8 cellular contexts compared by ENCODE assay signal in genomic region chr16:23504076-23504452, GRCh38. TPM values are rescaled to one million over a fixed set of nuclear protein-coding genes. Genes with fewer than 3 reads are reported as not detected.
A peak's percentile ranks its signal among the peaks of the same experiment; 100 is the strongest.
DNase-seq lines count a peak whose midpoint lies in the region; ATAC-seq and TF ChIP-seq lines count a peak whose summit lies in the region.

No MANE protein-coding gene starts in this region.

- H3K36me3 ChIP-seq in lung (ENCODE audit: control insufficient read depth in 2 of 2, insufficient read depth in 2 of 2, low read length in 2 of 2): no peaks in the 10 kb centered on the region

- ATAC-seq in HG03045 (IDR thresholded peaks at IDR 0.05; ENCODE audit: unreplicated experiment) (peak; percentile 25), lung (ENCODE audit: insufficient read depth, low FRiP score) (no peak), omental fat pad (ENCODE audit: low FRiP score) (no peak)

- H3K4me3 ChIP-seq in AG10803 (ENCODE audit: low read length): no peak overlapping the region
- no peak overlapping the region for H3K4me3 ChIP-seq in astrocyte of the spinal cord (ENCODE audit: low read depth, low read length)
- H3K4me3 ChIP-seq in lung: no peak overlapping the region

- no peaks in the 10 kb centered on the region for H3K27me3 ChIP-seq in lung (ENCODE audit: control insufficient read depth, insufficient read depth)

- TF ChIP-seq CTCF in AG10803 (conservative IDR thresholded peaks at IDR 0.05; ENCODE audit: low read length): no peak
- TF ChIP-seq CTCF in astrocyte of the spinal cord (IDR thresholded peaks at IDR 0.05; ENCODE audit: low read depth, low read length): no peak
- TF ChIP-seq CTCF in lung (IDR thresholded peaks at IDR 0.05; ENCODE audit: control extremely low read depth, extremely low read depth): no peak
- TF ChIP-seq CTCF in omental fat pad (IDR thresholded peaks at IDR 0.05): no peak

- WGBS in lung, 2 donors: 48 to 60% methylated on average over 5 of the region's 5 CpGs

- DNase-seq in AG10803 (ENCODE audit: low read depth): peak; percentile 86
- peak; percentile 83 for DNase-seq in astrocyte of the spinal cord (ENCODE audit: low read depth, low spot score)
- DNase-seq in lung (ENCODE audit: low spot score): peak; percentile 70
- DNase-seq in activated gamma-delta T cell (lab: John Stamatoyannopoulos, UW): no peak
- no peak for DNase-seq in NCI-H2227 treated with DMSO at 0.1 percent for 48 hours (lab: John Stamatoyannopoulos, UW)
- DNase-seq in NCI-H2081 (lab: John Stamatoyannopoulos, UW): no peak
- no peak for DNase-seq in omental fat pad (ENCODE audit: low spot score)

- in situ Hi-C loops in astrocyte of the spinal cord (cut with HindIII; ENCODE audit: low sequenced_read_pairs): no loop called here

- H3K9me3 ChIP-seq in lung (ENCODE audit: control insufficient read depth in 2 of 2, insufficient read depth in 1 of 2, low read length in 1 of 2): no peaks in the 10 kb centered on the region

- peaks cover 9 to 37% of the 10 kb centered on the region in 2 donors for H3K4me1 ChIP-seq in lung (ENCODE audit: control insufficient read depth in 2 of 2, insufficient read depth in 2 of 2, low read length in 2 of 2)

- peak overlapping the region; percentile 69 to 72 for H3K27ac ChIP-seq in lung (ENCODE audit: low read depth in 1 of 2, low read length in 1 of 2)

RNA-seq across cellular contexts. Expression of gene GGA2, which starts 6.2 kb away (rescaled TPM):
- total RNA-seq in lung (100 to 1,000 TPM in 1 of 2 donors, 10 to 100 TPM in 1; 88.5 to 118 TPM), omental fat pad (10 to 100 TPM; 35.5 to 59.3 (median 40.8) TPM)
- polyA plus RNA-seq in lung: 10 to 100 TPM; 29.4 to 39.3 TPM

RNA-seq across cellular contexts. Expression of gene COG7, which starts 51.1 kb away (rescaled TPM):
- total RNA-seq in lung: 10 to 100 TPM; 24.1 to 34.0 TPM
- 10 to 100 TPM; 14.9 to 16.0 TPM for polyA plus RNA-seq in lung
- 10 to 100 TPM; 12.0 to 23.0 (median 13.3) TPM for total RNA-seq in omental fat pad

RNA-seq across cellular contexts. Expression of gene EARS2, which starts 53.1 kb away (rescaled TPM):
- total RNA-seq in lung: 10 to 100 TPM; 25.2 to 25.7 TPM
- 10 to 100 TPM; 17.7 to 19.3 TPM for polyA plus RNA-seq in lung
- total RNA-seq in omental fat pad: 10 to 100 TPM; 18.1 to 24.3 (median 21.4) TPM

RNA-seq across cellular contexts. Expression of gene UBFD1, which starts 53.5 kb away (rescaled TPM):
- 10 to 100 TPM; 48.8 to 61.4 TPM for total RNA-seq in lung
- polyA plus RNA-seq in lung: 10 to 100 TPM in 1 of 2 donors, 1 to 10 TPM in 1; 8.5 to 13.9 TPM
- total RNA-seq in omental fat pad: 10 to 100 TPM; 55.8 to 89.1 (median 66.5) TPM

Comparison
In these comparisons a context has a peak if more than half of its experiments do, and no peak if none do; other contexts are left out.
1. DNase-seq: peak in AG10803 (single experiment), astrocyte of the spinal cord (single experiment) and lung (single experiment); none in activated gamma-delta T cell (single experiment), NCI-H2227 treated with DMSO at 0.1 percent for 48 hours (single experiment), NCI-H2081 (0 of 2) and omental fat pad (single experiment).